In genomic region chr19:45079063-45079910, GRCh38 we compare ENCODE assay signal across 8 cellular contexts.
DNase-seq lines count a peak whose midpoint lies in the region; ATAC-seq lines count a peak whose summit lies in the region.

Gene GEMIN7 (plus strand): TSS chr19:45079260. CDS start chr19:45090115, 10,855 bp downstream.

- H3K4me1 ChIP-seq in effector memory CD4-positive, alpha-beta T cell (ENCODE audit: control insufficient read depth, insufficient read depth, low read length, poor library complexity, severe bottlenecking), result peaks cover 36% of the 10 kb centered on the region

- H3K9me3 ChIP-seq in effector memory CD4-positive, alpha-beta T cell (ENCODE audit: control insufficient read depth, low read length), result no peaks in the 10 kb centered on the region

- H3K27ac ChIP-seq in effector memory CD4-positive, alpha-beta T cell (ENCODE audit: insufficient read depth, low read length, poor library complexity, severe bottlenecking), result peak within 1 kb of the TSS; percentile 69

- peak within 1 kb of the TSS; percentile 82 for H3K4me3 ChIP-seq in effector memory CD4-positive, alpha-beta T cell (ENCODE audit: insufficient read depth, low read depth, low read length, poor library complexity, severe bottlenecking)

- DNase-seq in EH (ENCODE audit: low read depth) (peak; percentile 68), NCI-H82 treated with DMSO at 0.1 percent for 48 hours (lab: John Stamatoyannopoulos, UW; ENCODE audit: unreplicated experiment) (peak; percentile 28), medulla oblongata (ENCODE audit: extremely low spot score) (peak; percentile 63)
- DNase-seq in activated CD8-positive, alpha-beta memory T cell treated with anti-CD3 and anti-CD28 coated beads for 1 hour (ENCODE audit: extremely low read depth in 1 of 2, low read depth in 1 of 2), result peak; percentile 37 to 74
- peak; percentile 59 to 62 (median 61) for DNase-seq in effector memory CD4-positive, alpha-beta T cell
- peak; percentile 56 for DNase-seq in stimulated activated CD8-positive, alpha-beta memory T cell treated with anti-CD3 and anti-CD28 coated beads, Interleukin-12 subunit alpha, Interleukin-12 subunit beta, amount 100 ng/mL, for 1 hour (ENCODE audit: low read depth)

- H3K27me3 ChIP-seq in effector memory CD4-positive, alpha-beta T cell (replicated peaks; ENCODE audit: control insufficient read depth, insufficient read depth, low read length, poor library complexity, severe bottlenecking), result no peaks in the 10 kb centered on the region

- peak; percentile 38 for ATAC-seq in HG03196 (IDR thresholded peaks at IDR 0.05; ENCODE audit: unreplicated experiment)
- ATAC-seq in GM21390 (IDR thresholded peaks at IDR 0.05; ENCODE audit: unreplicated experiment), result no peak

- H3K36me3 ChIP-seq in effector memory CD4-positive, alpha-beta T cell (ENCODE audit: control insufficient read depth, insufficient read depth, low read length), result peaks cover 6% of the 10 kb centered on the region
